9 cellular contexts compared by ENCODE assay signal in the genomic region with DNA sequence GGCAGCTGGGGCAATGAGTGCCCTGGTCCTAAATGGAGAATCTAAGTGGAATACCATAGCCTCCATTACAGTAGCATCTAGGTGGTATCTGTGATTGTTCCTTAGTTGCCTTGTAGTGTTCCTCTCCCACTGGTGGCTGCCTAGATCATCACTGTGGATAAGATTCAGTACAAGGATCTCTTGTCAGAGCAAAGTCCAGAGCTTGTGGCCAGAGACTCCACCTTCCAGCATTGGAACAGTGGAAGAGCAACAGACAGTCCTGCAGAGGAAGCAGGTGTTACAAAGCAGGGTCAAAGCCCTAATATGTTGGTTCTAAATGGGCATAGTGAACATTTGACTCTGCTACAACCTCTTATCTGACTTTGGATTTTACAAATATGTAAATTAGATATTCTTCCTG.
"Had no signal": no experiment of that assay in that cellular context is flagged by ENCODE, and none has a peak within 500 bp of the region (broad histone marks: within the 10 kb centered on the region; RNA-seq: fewer than 3 reads in every experiment).

No MANE protein-coding gene starts in this region.

- H3K9me3 Mint-ChIP-seq: GM23338, H9 had no signal

- H3K4me2 ChIP-seq: GM23338 had no signal

- H3K4me3 ChIP-seq: GM23338, K562 had no signal

- H3K27ac Mint-ChIP-seq: GM23338, H9 had no signal

- H2AFZ ChIP-seq: GM23338 had no signal

- ATAC-seq: GM23338, K562 had no signal

- H3K4me3 Mint-ChIP-seq: GM23338, H9 had no signal

- FAIRE-seq: H1, H54, HTR-8/SVneo, K562 had no signal

- H3K4me1 Mint-ChIP-seq: GM23338, H9 had no signal

- DNase-seq: H9, HCEC 1CT, IMR-90, KG1 had no signal
